Comparison of ENCODE assay signal across 12 cellular contexts in the genomic region with DNA sequence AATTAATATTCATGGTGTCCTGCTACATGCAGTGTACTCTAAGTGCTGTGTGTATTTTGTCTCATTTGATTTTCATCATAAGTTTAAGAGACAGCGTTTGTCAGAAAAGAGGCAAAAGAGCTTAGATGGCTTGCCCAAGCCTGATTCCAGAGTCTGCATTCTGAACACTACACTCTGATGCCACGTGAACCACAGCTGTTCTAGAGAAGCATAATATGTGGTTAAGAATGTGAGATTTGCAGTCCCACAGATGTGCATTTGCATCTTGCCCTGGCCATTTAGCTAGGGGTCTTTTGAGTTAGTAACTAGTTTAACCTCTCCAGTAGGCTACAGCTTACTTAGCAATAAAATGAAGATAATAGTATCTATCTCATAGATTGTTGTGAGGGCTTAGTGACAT. TPM values are rescaled to one million over a fixed set of nuclear protein-coding genes. Genes with fewer than 3 reads are reported as not detected.
DNase-seq lines count a peak whose midpoint lies in the region; ATAC-seq lines count a peak whose summit lies in the region.
"Had no signal": no experiment of that assay in that cellular context is flagged by ENCODE, and none has a peak within 500 bp of the region (broad histone marks: within the 10 kb centered on the region; RNA-seq: fewer than 3 reads in every experiment).

No MANE protein-coding gene starts in this region.

- ATAC-seq in HG02678 (IDR thresholded peaks at IDR 0.05; ENCODE audit: unreplicated experiment), result peak; percentile 89

- no peak overlapping the region for H3K4me3 ChIP-seq in skeletal muscle cell (ENCODE audit: low read depth, low read length)
- H3K4me3 ChIP-seq: breast epithelium had no signal

- DNase-seq in NCI-H1694 treated with DMSO at 0.1 percent for 48 hours (lab: John Stamatoyannopoulos, UW) (peak; percentile 40), NCI-H1694 (lab: John Stamatoyannopoulos, UW) (no peak), LHCN-M2 (ENCODE audit: low read depth) (peak; percentile 81), skeletal muscle cell (ENCODE audit: low read depth) (peak; percentile 31), dedifferentiated amniotic fluid mesenchymal stem cell (ENCODE audit: extremely low spot score) (no peak), NCI-H146 (lab: John Stamatoyannopoulos, UW) (no peak)
- DNase-seq in activated naive CD4-positive, alpha-beta T cell (lab: John Stamatoyannopoulos, UW), result no peak
- DNase-seq: activated T-cell treated with anti-CD3 and anti-CD28 coated beads, Interleukin-2, amount 50 U/mL, for 24 hours; NCI-H2029; nephron progenitor cell had no signal

RNA-seq across cellular contexts. Expression of a gene that starts 9.2 kb away (rescaled TPM):
- total RNA-seq in LHCN-M2 (2014; rRNA removed), result 112 and 133 TPM in 2 replicates
- 83.7 TPM for polyA plus RNA-seq in LHCN-M2 (2012)

Comparison
In these comparisons a context has a peak if more than half of its experiments do, and no peak if none do; other contexts are left out.
1. DNase-seq: peak in NCI-H1694 treated with DMSO at 0.1 percent for 48 hours (single experiment), LHCN-M2 (single experiment) and skeletal muscle cell (single experiment); none in NCI-H1694 (single experiment), dedifferentiated amniotic fluid mesenchymal stem cell (single experiment), NCI-H146 (single experiment) and activated naive CD4-positive, alpha-beta T cell (0 of 4).